Comparison of ENCODE assay signal across 8 cellular contexts in genomic region chr19:10430505-10431253, GRCh38. TPM values are rescaled to one million over a fixed set of nuclear protein-coding genes. Genes with fewer than 3 reads are reported as not detected.
DNase-seq lines count a peak whose midpoint lies in the region; ATAC-seq and TF ChIP-seq lines count a peak whose summit lies in the region.

No MANE protein-coding gene starts in this region.

- H3K4me3 Mint-ChIP-seq in GM23338: peak overlapping the region; percentile 71
- H3K4me3 Mint-ChIP-seq in activated T-helper 17 cell treated with anti-CD3 and anti-CD28 coated beads, Interleukin-2, amount 50 U/mL, for 72 hours: peak overlapping the region; percentile 86
- H3K4me3 Mint-ChIP-seq in stimulated activated memory B cell treated with anti-CD40 and anti-IgM and Interleukin-4, amounts not matched to agents 10 μg/mL and 1 μg/mL and 100 μg/mL, for 72 hours: peak overlapping the region; percentile 88

- ATAC-seq in GM23338: peak; percentile 17
- no peak for ATAC-seq in activated T-helper 17 cell treated with anti-CD3 and anti-CD28 coated beads, Interleukin-2, amount 50 U/mL, for 72 hours (replicated peaks)
- peak; percentile 47 for ATAC-seq in stimulated activated memory B cell treated with anti-CD40 and anti-IgM and Interleukin-4, amounts not matched to agents 10 μg/mL and 1 μg/mL and 100 μg/mL, for 72 hours
- ATAC-seq in GM21515 (IDR thresholded peaks at IDR 0.05; ENCODE audit: unreplicated experiment): no peak
- no peak for ATAC-seq in HG03045 (IDR thresholded peaks at IDR 0.05; ENCODE audit: unreplicated experiment)

- no peak overlapping the region for H3K27ac Mint-ChIP-seq in GM23338
- peak overlapping the region; percentile 88 for H3K27ac Mint-ChIP-seq in activated T-helper 17 cell treated with anti-CD3 and anti-CD28 coated beads, Interleukin-2, amount 50 U/mL, for 72 hours
- peak overlapping the region; percentile 95 for H3K27ac Mint-ChIP-seq in stimulated activated memory B cell treated with anti-CD40 and anti-IgM and Interleukin-4, amounts not matched to agents 10 μg/mL and 1 μg/mL and 100 μg/mL, for 72 hours

- no peak overlapping the region for H3K9ac ChIP-seq in iPS-15b (ENCODE audit: low read depth, low read length)

- peaks cover 17% of the 10 kb centered on the region for H3K4me1 Mint-ChIP-seq in GM23338
- peaks cover 45% of the 10 kb centered on the region for H3K4me1 Mint-ChIP-seq in activated T-helper 17 cell treated with anti-CD3 and anti-CD28 coated beads, Interleukin-2, amount 50 U/mL, for 72 hours
- peaks cover 70% of the 10 kb centered on the region for H3K4me1 Mint-ChIP-seq in stimulated activated memory B cell treated with anti-CD40 and anti-IgM and Interleukin-4, amounts not matched to agents 10 μg/mL and 1 μg/mL and 100 μg/mL, for 72 hours

- TF ChIP-seq CTCF in GM23338 (conservative IDR thresholded peaks at IDR 0.05; ENCODE audit: low read depth in 2 of 2): no peak

- DNase-seq in AG08396 (ENCODE audit: low spot score) (peak; percentile 93), GM23338 (ENCODE audit: low spot score) (peak; percentile 41), HK-2 (ENCODE audit: unreplicated experiment) (no peak)

- peak overlapping the region; percentile 56; the same call in 1 of the 2 replicates for H2AFZ ChIP-seq in GM23338

- H3K27me3 Mint-ChIP-seq in GM23338 (ENCODE audit: insufficient read depth, low read depth, poor library complexity): peaks cover 80% of the 10 kb centered on the region
- peaks cover 9% of the 10 kb centered on the region for H3K27me3 Mint-ChIP-seq in activated T-helper 17 cell treated with anti-CD3 and anti-CD28 coated beads, Interleukin-2, amount 50 U/mL, for 72 hours
- H3K27me3 Mint-ChIP-seq in stimulated activated memory B cell treated with anti-CD40 and anti-IgM and Interleukin-4, amounts not matched to agents 10 μg/mL and 1 μg/mL and 100 μg/mL, for 72 hours: peaks cover 15% of the 10 kb centered on the region

- no peaks in the 10 kb centered on the region for H3K9me3 ChIP-seq in iPS-15b (ENCODE audit: control insufficient read depth, insufficient read depth, low read length)

- peaks cover 8% of the 10 kb centered on the region; the same call in 1 of the 2 replicates for H3F3A ChIP-seq in GM23338 (replicated peaks; ENCODE audit: low read depth)

- H3K36me3 ChIP-seq in GM23338 (ENCODE audit: insufficient read depth) (no peaks in the 10 kb centered on the region), iPS-15b (ENCODE audit: control insufficient read depth, insufficient read depth, low read length) (no peaks in the 10 kb centered on the region)

- no peaks in the 10 kb centered on the region for H3K9me2 ChIP-seq in GM23338 (ENCODE audit: insufficient read depth)

- peaks cover 7% of the 10 kb centered on the region; the same call in 1 of the 2 replicates for H3K4me1 ChIP-seq in GM23338 (ENCODE audit: insufficient read depth)
- peaks cover 5% of the 10 kb centered on the region for H3K4me1 ChIP-seq in iPS-15b (ENCODE audit: control insufficient read depth, insufficient read depth, low read length)

- H3K27me3 ChIP-seq in GM23338 (ENCODE audit: insufficient read depth) (peaks cover 85% of the 10 kb centered on the region), iPS-15b (ENCODE audit: control insufficient read depth, insufficient read depth, low read length) (peaks cover 65% of the 10 kb centered on the region)

- H3K79me2 ChIP-seq in GM23338 (replicated peaks; ENCODE audit: insufficient read depth): no peaks in the 10 kb centered on the region

- peak overlapping the region; percentile 84 for H3K4me2 ChIP-seq in GM23338

- H3K9me3 Mint-ChIP-seq in GM23338: peaks cover 4% of the 10 kb centered on the region; the same call in 2 of the 3 replicates
- H3K9me3 Mint-ChIP-seq in activated T-helper 17 cell treated with anti-CD3 and anti-CD28 coated beads, Interleukin-2, amount 50 U/mL, for 72 hours: no peaks in the 10 kb centered on the region
- H3K9me3 Mint-ChIP-seq in stimulated activated memory B cell treated with anti-CD40 and anti-IgM and Interleukin-4, amounts not matched to agents 10 μg/mL and 1 μg/mL and 100 μg/mL, for 72 hours: no peaks in the 10 kb centered on the region

- peaks cover 4% of the 10 kb centered on the region; the same call in 2 of the 3 replicates for H3K36me3 Mint-ChIP-seq in GM23338 (ENCODE audit: low read depth)
- H3K36me3 Mint-ChIP-seq in activated T-helper 17 cell treated with anti-CD3 and anti-CD28 coated beads, Interleukin-2, amount 50 U/mL, for 72 hours (ENCODE audit: low read depth): peaks cover 6% of the 10 kb centered on the region
- no peaks in the 10 kb centered on the region for H3K36me3 Mint-ChIP-seq in stimulated activated memory B cell treated with anti-CD40 and anti-IgM and Interleukin-4, amounts not matched to agents 10 μg/mL and 1 μg/mL and 100 μg/mL, for 72 hours

- H4K20me1 ChIP-seq in GM23338 (replicated peaks; ENCODE audit: insufficient read depth): no peaks in the 10 kb centered on the region

- H3K4me3 ChIP-seq in GM23338 (peak overlapping the region; percentile 50), iPS-15b (ENCODE audit: low read depth, low read length) (peak overlapping the region; percentile 49)

- no peak overlapping the region for H3K27ac ChIP-seq in GM23338 (ENCODE audit: low read depth)

TF ChIP-seq in GM23338, 12 proteins besides CTCF, POLR2A, EP300 and RAD21:
- TF ChIP-seq JUNB (IDR thresholded peaks at IDR 0.05; ENCODE audit: unreplicated experiment) (no peak), ZNF331 (CRISPR knock-in tag; IDR thresholded peaks at IDR 0.05; ENCODE audit: low read depth) (no peak), ZNF114 (CRISPR knock-in tag; IDR thresholded peaks at IDR 0.05) (no peak), STAT1 (IDR thresholded peaks at IDR 0.05; ENCODE audit: unreplicated experiment) (no peak), EZH2phosphoT487 (IDR thresholded peaks at IDR 0.05; ENCODE audit: unreplicated experiment) (no peak), EZH2 (IDR thresholded peaks at IDR 0.05; ENCODE audit: low read depth, unreplicated experiment) (peak; percentile 64), NANOG (IDR thresholded peaks at IDR 0.05; ENCODE audit: borderline replicate concordance) (no peak), CREB1 (CRISPR knock-in tag; IDR thresholded peaks at IDR 0.05; ENCODE audit: low read depth) (no peak)

RNA-seq across cellular contexts. Expression of gene PDE4A, which starts 10.3 kb away (rescaled TPM):
- total RNA-seq in GM23338 (2014; rRNA removed; shearing (Covaris generic)): 5.2 and 5.4 TPM in 2 replicates
- 5.2 and 5.4 TPM in 2 replicates for polyA plus RNA-seq in GM23338 (2016; fragmentation: Nextera tagmentation; extraction: Ambion mirVana)
- 1 to 10 TPM; 9.0 to 9.1 TPM for total RNA-seq in activated T-helper 17 cell treated with anti-CD3 and anti-CD28 coated beads, Interleukin-2, amount 50 U/mL, for 72 hours

RNA-seq across cellular contexts. Expression of gene CDC37, which starts 27.3 kb away (rescaled TPM):
- 163 and 183 TPM in 2 replicates for total RNA-seq in GM23338 (2014; rRNA removed; shearing (Covaris generic))
- 270 and 280 TPM in 2 replicates for polyA plus RNA-seq in GM23338 (2016; fragmentation: Nextera tagmentation; extraction: Ambion mirVana)
- 100 to 1,000 TPM; 140 to 226 TPM for total RNA-seq in activated T-helper 17 cell treated with anti-CD3 and anti-CD28 coated beads, Interleukin-2, amount 50 U/mL, for 72 hours

RNA-seq across cellular contexts. Expression of gene TYK2, which starts 50.3 kb away (rescaled TPM):
- 22.2 and 29.1 TPM in 2 replicates for total RNA-seq in GM23338 (2014; rRNA removed; shearing (Covaris generic))
- 30.7 and 35.9 TPM in 2 replicates for polyA plus RNA-seq in GM23338 (2016; fragmentation: Nextera tagmentation; extraction: Ambion mirVana)
- total RNA-seq in activated T-helper 17 cell treated with anti-CD3 and anti-CD28 coated beads, Interleukin-2, amount 50 U/mL, for 72 hours: 100 to 1,000 TPM; 221 to 245 TPM

Comparison
In these comparisons a context has a peak if more than half of its experiments do, and no peak if none do; other contexts are left out.
1. ATAC-seq: peak in GM23338 (single experiment) and stimulated activated memory B cell treated with anti-CD40 and anti-IgM and Interleukin-4, amounts not matched to agents 10 μg/mL and 1 μg/mL and 100 μg/mL, for 72 hours (single experiment); none in activated T-helper 17 cell treated with anti-CD3 and anti-CD28 coated beads, Interleukin-2, amount 50 U/mL, for 72 hours (single experiment), GM21515 (single experiment) and HG03045 (single experiment).
2. Peak in every context shown above with its lines, with median percentiles within 50 percentile points of each other: H3K4me3 Mint-ChIP-seq.